20 cellular contexts compared by ENCODE assay signal in the genomic region with DNA sequence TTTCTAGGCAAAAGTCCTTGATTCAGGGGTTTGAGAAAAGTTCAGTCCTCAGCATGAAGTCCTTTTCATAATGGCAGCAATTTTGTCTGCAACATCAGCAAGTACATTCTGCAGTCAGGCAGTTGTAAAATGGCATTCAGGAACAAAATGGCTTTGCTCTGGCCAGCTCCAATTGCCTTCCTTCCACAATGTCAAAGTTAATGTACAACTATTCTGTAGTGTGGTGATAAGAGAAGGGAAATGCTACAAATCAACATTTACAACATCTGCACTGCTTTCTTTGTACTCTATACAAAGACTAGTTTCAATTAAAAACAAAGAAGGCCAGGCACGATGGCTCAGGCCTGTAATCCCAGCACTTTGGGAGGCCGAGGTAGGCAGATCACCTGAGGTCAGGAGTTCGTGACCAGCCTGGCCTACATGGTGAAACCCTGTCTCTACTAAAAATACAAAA. TPM values are rescaled to one million over a fixed set of nuclear protein-coding genes. Genes with fewer than 3 reads are reported as not detected.
DNase-seq lines count a peak whose midpoint lies in the region; ATAC-seq, FAIRE-seq and TF ChIP-seq lines count a peak whose summit lies in the region.
"Had no signal": no experiment of that assay in that cellular context is flagged by ENCODE, and none has a peak within 500 bp of the region (broad histone marks: within the 10 kb centered on the region; RNA-seq: fewer than 3 reads in every experiment).

No MANE protein-coding gene starts in this region.

- TF ChIP-seq POLR2A in HepG2 (IDR thresholded peaks at IDR 0.05; ENCODE audit: insufficient read depth in 1 of 2, low read depth in 2 of 2, low read length in 2 of 2), result no peak
- no peak for TF ChIP-seq POLR2A in right lobe of liver (IDR thresholded peaks at IDR 0.05)
- TF ChIP-seq POLR2A in upper lobe of left lung (IDR thresholded peaks at IDR 0.05), result no peak

- ATAC-seq in HepG2 (peak; percentile 42), right lobe of liver (no peak), upper lobe of left lung (ENCODE audit: low FRiP score in 2 of 2) (no peak), HG03457 (IDR thresholded peaks at IDR 0.05; ENCODE audit: unreplicated experiment) (no peak), HG02981 (IDR thresholded peaks at IDR 0.05; ENCODE audit: unreplicated experiment) (no peak)
- ATAC-seq: GM12878, GM23338, HCT116, Right ventricle myocardium inferior had no signal

- DNase-seq in HepG2 (ENCODE audit: low spot score) (peak; percentile 80), right lobe of liver (no peak), hepatocyte (ENCODE audit: low spot score) (peak; percentile 36), osteoblast (ENCODE audit: insufficient read length, low spot score, missing footprints) (no peak), upper lobe of left lung (no peak), NCI-H2081 (lab: John Stamatoyannopoulos, UW) (no peak)
- DNase-seq: 8988T, MG63, NCI-H1092, NCI-H146, NCI-H510A treated with DMSO at 0.1 percent for 48 hours, Peyer's patch had no signal

- intact Hi-C loops in HepG2 (cut with micrococcal nuclease; ENCODE audit: unreplicated experiment), result no loop called here
- intact Hi-C loops in right lobe of liver (cut with DNase I), result no loop called here

- no TSS peak for BruUV-seq in HepG2 (replicated peaks; lab: Mats Ljungman, UMichigan)

- in situ Hi-C loops in HepG2 (cut with HindIII; ENCODE audit: extremely low pct_ligation_motif_present, low pct_unique_long_range_greater_than_20kb), result no loop called here

- 0 out of 2 replicates have a peak, but pooled peaks have one; percentile 11 for TF ChIP-seq RAD21 in HepG2 (CRISPR knock-in tag; IDR thresholded peaks at IDR 0.05)

- H3K4me2 ChIP-seq in HepG2 (ENCODE audit: low read depth, low read length) (peak overlapping the region; percentile 72), hepatocyte (peak overlapping the region; percentile 41), osteoblast (ENCODE audit: insufficient read depth, low read length) (no peak overlapping the region)
- H3K4me2 ChIP-seq: GM23338 had no signal

- no peaks in the 10 kb centered on the region for H4K20me1 ChIP-seq in HepG2 (ENCODE audit: insufficient read depth, low read length)
- no peaks in the 10 kb centered on the region for H4K20me1 ChIP-seq in hepatocyte (ENCODE audit: insufficient read depth, poor library complexity, severe bottlenecking)
- no peaks in the 10 kb centered on the region for H4K20me1 ChIP-seq in osteoblast (ENCODE audit: insufficient read depth, low read length)

- H3K4me1 ChIP-seq in HepG2 (ENCODE audit: insufficient read depth, low read length) (peaks cover 91% of the 10 kb centered on the region), right lobe of liver (peaks cover 0 to 34% (median 5%) of the 10 kb centered on the region in 4 donors), hepatocyte (ENCODE audit: insufficient read depth) (peaks cover 24% of the 10 kb centered on the region), osteoblast (ENCODE audit: insufficient read depth, low read length) (peaks cover 28% of the 10 kb centered on the region), upper lobe of left lung (peaks cover 19 to 47% (median 28%) of the 10 kb centered on the region in 4 donors)

- no peaks in the 10 kb centered on the region for H3K9me3 ChIP-seq in HepG2 (ENCODE audit: low read length)
- no peaks in the 10 kb centered on the region for H3K9me3 ChIP-seq in right lobe of liver
- H3K9me3 ChIP-seq in hepatocyte (ENCODE audit: low read depth), result no peaks in the 10 kb centered on the region
- no peaks in the 10 kb centered on the region for H3K9me3 ChIP-seq in osteoblast (ENCODE audit: low read depth, low read length)
- no peaks in the 10 kb centered on the region for H3K9me3 ChIP-seq in upper lobe of left lung
- H3K9me3 ChIP-seq: MG63, Peyer's patch had no signal

- FAIRE-seq in HepG2 (lab: Jason Lieb, UNC), result peak; percentile 78
- FAIRE-seq: GM12878, GM18507 had no signal

- H3K36me3 ChIP-seq in HepG2 (replicated peaks in 1 of 2; ENCODE audit: control insufficient read depth in 1 of 2, insufficient read depth in 2 of 2, low read length in 2 of 2) (no peaks in the 10 kb centered on the region; a peak in 2 of 5 replicates), right lobe of liver (no peaks in the 10 kb centered on the region), hepatocyte (replicated peaks; ENCODE audit: insufficient read depth, low read depth) (no peaks in the 10 kb centered on the region), osteoblast (ENCODE audit: insufficient read depth, low read length) (peaks cover 8% of the 10 kb centered on the region), upper lobe of left lung (peaks cover 0 to 3% (median 1%) of the 10 kb centered on the region in 4 donors)
- H3K36me3 ChIP-seq: MG63 had no signal

- H3K4me3 ChIP-seq in HepG2 (replicated peaks in 1 of 3; ENCODE audit: insufficient read depth in 1 of 3, low read depth in 2 of 3, low read length in 3 of 3) (no peak overlapping the region), right lobe of liver (no peak overlapping the region), hepatocyte (no peak overlapping the region), osteoblast (ENCODE audit: insufficient read depth, low read length) (no peak overlapping the region), upper lobe of left lung (no peak overlapping the region)
- H3K4me3 ChIP-seq: GM12878, GM23338, MG63 had no signal

- TF ChIP-seq CTCF in HepG2 (CRISPR knock-in tag; IDR thresholded peaks at IDR 0.05), result no peak
- TF ChIP-seq CTCF in right lobe of liver (IDR thresholded peaks at IDR 0.05), result no peak
- TF ChIP-seq CTCF in hepatocyte (IDR thresholded peaks at IDR 0.05; ENCODE audit: poor library complexity), result no peak
- no peak for TF ChIP-seq CTCF in osteoblast (IDR thresholded peaks at IDR 0.05; ENCODE audit: extremely low read depth, low read depth, low read length)
- TF ChIP-seq CTCF in upper lobe of left lung (IDR thresholded peaks at IDR 0.05), result no peak

- CTCF ChIA-PET in HepG2 (lab: Yijun Ruan, JAX; ENCODE audit: low intra/inter-chr PET ratio, low total read pairs), result no interaction called here

- H3K9me2 ChIP-seq in hepatocyte (replicated peaks; ENCODE audit: insufficient read depth), result no peaks in the 10 kb centered on the region

- H3K27ac ChIP-seq in HepG2 (ENCODE audit: extremely low read length, insufficient read depth, low read length) (peak overlapping the region; percentile 91), right lobe of liver (no peak overlapping the region), hepatocyte (peak overlapping the region; percentile 71), osteoblast (ENCODE audit: low read depth, low read length) (no peak overlapping the region), upper lobe of left lung (peak overlapping the region; percentile 6 to 96 (median 54))

- H3K27me3 ChIP-seq in HepG2 (ENCODE audit: control insufficient read depth in 1 of 2, insufficient read depth in 2 of 2, low read length in 2 of 2) (no peaks in the 10 kb centered on the region), right lobe of liver (no peaks in the 10 kb centered on the region), hepatocyte (no peaks in the 10 kb centered on the region), osteoblast (ENCODE audit: insufficient read depth, low read length) (no peaks in the 10 kb centered on the region), upper lobe of left lung (no peaks in the 10 kb centered on the region)
- H3K27me3 ChIP-seq: MG63, Peyer's patch had no signal

- H2AFZ ChIP-seq in HepG2 (ENCODE audit: low read length), result no peak overlapping the region
- no peak overlapping the region for H2AFZ ChIP-seq in hepatocyte
- peak overlapping the region; percentile 10 for H2AFZ ChIP-seq in osteoblast (ENCODE audit: low read length)
- H2AFZ ChIP-seq: GM23338 had no signal

- TF ChIP-seq EP300 in HepG2 (IDR thresholded peaks at IDR 0.05; ENCODE audit: low read depth in 2 of 2, low read length in 2 of 2) (peak in 1 of 2 experiments; percentile 48; a peak in 2 of 4 replicates), HepG2 (CRISPR knock-in tag; IDR thresholded peaks at IDR 0.05; ENCODE audit: borderline replicate concordance) (peak; percentile 26; the same call in 1 of the 2 replicates), upper lobe of left lung (IDR thresholded peaks at IDR 0.05) (no peak)

- POLR2A ChIA-PET in HepG2 (lab: Yijun Ruan, JAX), result interaction anchor here (0.9 to 2.7 kb wide), 6 partner anchors 12 to 708 kb away, joined by 3 to 11 read pairs (median 6); no protein-coding TSS in a partner anchor

- H3K9ac ChIP-seq in HepG2 (ENCODE audit: insufficient read depth, low read depth, low read length), result peak overlapping the region; percentile 72

- H3K79me2 ChIP-seq in HepG2 (ENCODE audit: insufficient read depth, low read length) (peaks cover 38% of the 10 kb centered on the region), hepatocyte (peaks cover 6% of the 10 kb centered on the region), osteoblast (ENCODE audit: insufficient read depth, low read length) (peaks cover 7% of the 10 kb centered on the region)

- 0% methylated on average over 3 of the region's 3 CpGs for WGBS in HepG2 (ENCODE audit: low lambda C conversion rate)
- WGBS in right lobe of liver (ENCODE audit: insufficient coverage, low coverage, low lambda C conversion rate, missing lambda C conversion rate), result 44% methylated on average over 3 of the region's 3 CpGs
- 50% methylated on average over 3 of the region's 3 CpGs for WGBS in hepatocyte (ENCODE audit: low lambda C conversion rate, missing lambda C conversion rate)
- 58 to 76% methylated on average over 3 of the region's 3 CpGs for WGBS in upper lobe of left lung, 2 donors

RNA-seq across cellular contexts. Expression of gene NEK3, which starts 1.8 kb away (rescaled TPM):
- total RNA-seq in HepG2 (2016; rRNA removed; fragmentation: Illumina TruSeq; extraction: Trizol), result 36.7 and 44.9 TPM in 2 replicates
- total RNA-seq in HepG2 (2016; cell fraction: cytosol; rRNA removed; fragmentation: Illumina TruSeq; extraction: Trizol; ENCODE audit: low read depth), result 9.7 and 12.6 TPM in 2 replicates
- total RNA-seq in HepG2 (2016; cell fraction: insoluble cytoplasmic fraction; rRNA removed; fragmentation: Illumina TruSeq; extraction: Trizol), result 36.6 and 45.1 TPM in 2 replicates
- 19.2 and 21.1 TPM in 2 replicates for total RNA-seq in HepG2 (2016; cell fraction: membrane; rRNA removed; fragmentation: Illumina TruSeq; extraction: Trizol)
- 32.6 and 38.5 TPM in 2 replicates for total RNA-seq in HepG2 (2016; cell fraction: nucleus; rRNA removed; fragmentation: Illumina TruSeq; extraction: Trizol)
- polyA plus RNA-seq in HepG2 (2011; rRNA removed), result 47.6 and 68.2 TPM in 2 replicates
- 25.3 and 33.8 TPM in 2 replicates for polyA plus RNA-seq in HepG2 (2011; cell fraction: cytosol; rRNA removed)
- 67.5 and 93.8 TPM in 2 replicates for polyA plus RNA-seq in HepG2 (2011; cell fraction: nucleus; rRNA removed)
- polyA plus RNA-seq in HepG2 (2012), result 33.0 and 40.9 TPM in 2 replicates
- 6.4 and 9.5 TPM in 2 replicates for polyA plus RNA-seq in HepG2 (2016; cell fraction: cytosol; fragmentation: Illumina TruSeq; extraction: Trizol; ENCODE audit: low read depth)
- 47.8 and 50.1 TPM in 2 replicates for polyA plus RNA-seq in HepG2 (2016; cell fraction: insoluble cytoplasmic fraction; fragmentation: Illumina TruSeq; extraction: Trizol; ENCODE audit: low read depth)
- 12.9 and 17.9 TPM in 2 replicates for polyA plus RNA-seq in HepG2 (2016; cell fraction: membrane; fragmentation: Illumina TruSeq; extraction: Trizol; ENCODE audit: low read depth)
- polyA plus RNA-seq in HepG2 (2016; cell fraction: nucleus; fragmentation: Illumina TruSeq; extraction: Trizol; ENCODE audit: insufficient read depth, low read depth), result 62.7 and 63.1 TPM in 2 replicates
- polyA minus RNA-seq in HepG2 (2011; rRNA and poly(A)+ RNA removed; ENCODE audit: low replicate concordance), result 1.7 and 17.2 TPM in 2 replicates
- 22.9 and 23.5 TPM in 2 replicates for polyA minus RNA-seq in HepG2 (2011; cell fraction: cytosol; rRNA and poly(A)+ RNA removed)
- 56.4 and 60.9 TPM in 2 replicates for polyA minus RNA-seq in HepG2 (2011; cell fraction: nucleus; rRNA and poly(A)+ RNA removed)
- 1 to 10 TPM; 4.5 to 7.1 (median 6.2) TPM for total RNA-seq in right lobe of liver
- 11.0 and 11.2 TPM in 2 replicates for total RNA-seq in hepatocyte
- polyA plus RNA-seq in hepatocyte, result 11.0 and 15.3 TPM in 2 replicates
- 6.5 and 8.0 TPM in 2 replicates for total RNA-seq in osteoblast
- total RNA-seq in upper lobe of left lung, result 10 to 100 TPM in 3 of 6 donors, 1 to 10 TPM in 3; 4.4 to 34.6 (median 13.7) TPM

RNA-seq across cellular contexts. Expression of gene NEK5, which starts 32.3 kb away (rescaled TPM):
- total RNA-seq in HepG2 (2016; rRNA removed; fragmentation: Illumina TruSeq; extraction: Trizol) (0.21 and 0.22 TPM in 2 replicates), right lobe of liver (under 1 TPM in 1 of 6 experiments, not detected in 5; 0.06 TPM), hepatocyte (1.1 and 1.3 TPM in 2 replicates), osteoblast (0.29 and 0.36 TPM in 2 replicates), upper lobe of left lung (10 to 100 TPM in 2 of 6 donors, 1 to 10 TPM in 3, under 1 TPM in 1; 0.23 to 30.2 (median 2.4) TPM)
- 0.18 TPM in 1 of 2 replicates, not detected in the other for total RNA-seq in HepG2 (2016; cell fraction: cytosol; rRNA removed; fragmentation: Illumina TruSeq; extraction: Trizol; ENCODE audit: low read depth)
- 0.19 and 0.21 TPM in 2 replicates for total RNA-seq in HepG2 (2016; cell fraction: insoluble cytoplasmic fraction; rRNA removed; fragmentation: Illumina TruSeq; extraction: Trizol)
- total RNA-seq in HepG2 (2016; cell fraction: membrane; rRNA removed; fragmentation: Illumina TruSeq; extraction: Trizol), result 0.07 and 0.12 TPM in 2 replicates
- total RNA-seq in HepG2 (2016; cell fraction: nucleus; rRNA removed; fragmentation: Illumina TruSeq; extraction: Trizol), result 0.16 and 0.28 TPM in 2 replicates
- polyA plus RNA-seq in HepG2 (2011; rRNA removed) (0.09 and 0.12 TPM in 2 replicates), hepatocyte (1.2 and 1.3 TPM in 2 replicates)
- polyA plus RNA-seq in HepG2 (2011; cell fraction: cytosol; rRNA removed), result 0.01 and 0.05 TPM in 2 replicates
- 0.19 TPM in 2 replicates for polyA plus RNA-seq in HepG2 (2011; cell fraction: nucleus; rRNA removed)
- polyA plus RNA-seq in HepG2 (2012), result 0.24 and 0.25 TPM in 2 replicates
- not detected in 2 replicates for polyA plus RNA-seq in HepG2 (2016; cell fraction: cytosol; fragmentation: Illumina TruSeq; extraction: Trizol; ENCODE audit: low read depth)
- polyA plus RNA-seq in HepG2 (2016; cell fraction: insoluble cytoplasmic fraction; fragmentation: Illumina TruSeq; extraction: Trizol; ENCODE audit: low read depth), result 0.09 and 0.19 TPM in 2 replicates
- 0.07 TPM in 1 of 2 replicates, not detected in the other for polyA plus RNA-seq in HepG2 (2016; cell fraction: membrane; fragmentation: Illumina TruSeq; extraction: Trizol; ENCODE audit: low read depth)
- polyA plus RNA-seq in HepG2 (2016; cell fraction: nucleus; fragmentation: Illumina TruSeq; extraction: Trizol; ENCODE audit: insufficient read depth, low read depth), result 0.37 and 0.72 TPM in 2 replicates
- 0.10 TPM in 1 of 2 replicates, not detected in the other for polyA minus RNA-seq in HepG2 (2011; rRNA and poly(A)+ RNA removed; ENCODE audit: low replicate concordance)
- not detected in 2 replicates for polyA minus RNA-seq in HepG2 (2011; cell fraction: cytosol; rRNA and poly(A)+ RNA removed)
- 0.26 and 0.37 TPM in 2 replicates for polyA minus RNA-seq in HepG2 (2011; cell fraction: nucleus; rRNA and poly(A)+ RNA removed)
- total RNA-seq: CD4-positive, alpha-beta memory T cell; GM12878 had no signal

Comparison
In these comparisons a context has a peak if more than half of its experiments do, and no peak if none do; other contexts are left out.
1. DNase-seq: peak in HepG2 (single experiment) and hepatocyte (single experiment); none in right lobe of liver (0 of 3), osteoblast (single experiment), upper lobe of left lung (0 of 2) and NCI-H2081 (0 of 2).
2. H3K27ac ChIP-seq: peak in HepG2 (single experiment), hepatocyte (single experiment) and upper lobe of left lung (4 of 4); none in right lobe of liver (0 of 3) and osteoblast (single experiment).